In the genomic region with DNA sequence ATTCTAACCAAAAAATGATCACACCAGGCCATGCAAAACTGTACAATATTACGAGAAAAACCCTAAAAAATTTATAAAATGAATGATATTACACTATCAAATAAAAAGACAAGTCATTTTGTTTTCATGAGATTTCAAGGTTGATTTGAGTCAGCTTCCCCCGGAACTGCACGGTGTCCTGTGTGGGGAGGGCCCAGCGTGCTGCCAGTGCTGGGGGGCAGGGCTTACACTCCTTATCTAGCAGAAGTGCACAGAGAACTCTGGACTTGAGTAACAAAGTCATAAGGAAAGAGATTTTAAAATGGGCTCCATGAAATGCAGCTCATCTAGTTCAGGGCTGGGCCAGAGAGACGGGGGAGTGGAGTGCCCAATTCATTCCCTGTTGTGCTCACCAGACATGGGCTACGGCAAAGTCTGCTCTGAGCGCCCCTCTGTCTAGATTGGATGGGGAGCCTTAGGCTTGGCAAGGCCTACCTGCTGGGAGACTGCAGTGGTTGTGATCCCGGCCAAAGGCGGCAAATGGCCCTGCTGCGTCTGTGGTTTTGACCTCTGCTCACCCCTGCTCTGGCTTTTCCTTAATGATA, we compare ENCODE assay signal across 1 cellular context.
TF ChIP-seq lines count a peak whose summit lies in the region.

No MANE protein-coding gene starts in this region.

TF ChIP-seq in K562, 482 proteins besides CTCF, POLR2A, EP300 and RAD21 (continued from another document and continues in another):
- TF ChIP-seq RB1 (IDR thresholded peaks at IDR 0.05; ENCODE audit: low read depth): no peak
- no peak for TF ChIP-seq RBM14 (IDR thresholded peaks at IDR 0.05; ENCODE audit: borderline replicate concordance, insufficient read depth, low read depth, low read length)
- TF ChIP-seq, protein P1, sequence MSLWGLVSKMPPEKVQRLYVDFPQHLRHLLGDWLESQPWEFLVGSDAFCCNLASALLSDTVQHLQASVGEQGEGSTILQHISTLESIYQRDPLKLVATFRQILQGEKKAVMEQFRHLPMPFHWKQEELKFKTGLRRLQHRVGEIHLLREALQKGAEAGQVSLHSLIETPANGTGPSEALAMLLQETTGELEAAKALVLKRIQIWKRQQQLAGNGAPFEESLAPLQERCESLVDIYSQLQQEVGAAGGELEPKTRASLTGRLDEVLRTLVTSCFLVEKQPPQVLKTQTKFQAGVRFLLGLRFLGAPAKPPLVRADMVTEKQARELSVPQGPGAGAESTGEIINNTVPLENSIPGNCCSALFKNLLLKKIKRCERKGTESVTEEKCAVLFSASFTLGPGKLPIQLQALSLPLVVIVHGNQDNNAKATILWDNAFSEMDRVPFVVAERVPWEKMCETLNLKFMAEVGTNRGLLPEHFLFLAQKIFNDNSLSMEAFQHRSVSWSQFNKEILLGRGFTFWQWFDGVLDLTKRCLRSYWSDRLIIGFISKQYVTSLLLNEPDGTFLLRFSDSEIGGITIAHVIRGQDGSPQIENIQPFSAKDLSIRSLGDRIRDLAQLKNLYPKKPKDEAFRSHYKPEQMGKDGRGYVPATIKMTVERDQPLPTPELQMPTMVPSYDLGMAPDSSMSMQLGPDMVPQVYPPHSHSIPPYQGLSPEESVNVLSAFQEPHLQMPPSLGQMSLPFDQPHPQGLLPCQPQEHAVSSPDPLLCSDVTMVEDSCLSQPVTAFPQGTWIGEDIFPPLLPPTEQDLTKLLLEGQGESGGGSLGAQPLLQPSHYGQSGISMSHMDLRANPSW (CRISPR knock-in tag; IDR thresholded peaks at IDR 0.05): no peak
- TF ChIP-seq ZBTB40 (IDR thresholded peaks at IDR 0.05): peak; percentile 47; the same call in 1 of the 2 replicates
- TF ChIP-seq ZBTB40 (CRISPR knock-in tag; IDR thresholded peaks at IDR 0.05): no peak
- peak; percentile 31; the same call in 1 of the 2 replicates for TF ChIP-seq ATF3 (IDR thresholded peaks at IDR 0.05)
- no peak; the same call in 1 of the 2 replicates for TF ChIP-seq ATF3 (CRISPR knock-in tag; conservative IDR thresholded peaks at IDR 0.05)
- TF ChIP-seq RFX5 (IDR thresholded peaks at IDR 0.05; ENCODE audit: low read depth, low read length): no peak
- 0 out of 2 replicates have a peak, but pooled peaks have one; percentile 75 for TF ChIP-seq ZNF830 (CRISPR knock-in tag; IDR thresholded peaks at IDR 0.05)
- TF ChIP-seq, protein P2, sequence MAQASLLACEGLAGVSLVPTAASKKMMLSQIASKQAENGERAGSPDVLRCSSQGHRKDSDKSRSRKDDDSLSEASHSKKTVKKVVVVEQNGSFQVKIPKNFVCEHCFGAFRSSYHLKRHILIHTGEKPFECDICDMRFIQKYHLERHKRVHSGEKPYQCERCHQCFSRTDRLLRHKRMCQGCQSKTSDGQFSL (CRISPR knock-in tag; IDR thresholded peaks at IDR 0.05): no peak
- TF ChIP-seq, protein P2 (tag; IDR thresholded peaks at IDR 0.05): no peak
- no peak for TF ChIP-seq ERF (CRISPR knock-in tag; IDR thresholded peaks at IDR 0.05)
- no peak for TF ChIP-seq SNIP1 (IDR thresholded peaks at IDR 0.05; ENCODE audit: low read depth)
- TF ChIP-seq NFIX (CRISPR knock-in tag; IDR thresholded peaks at IDR 0.05; ENCODE audit: low read depth): no peak
- peak; percentile 49 to 58; a peak in 3 of 4 replicates for TF ChIP-seq MNT (conservative IDR thresholded peaks at IDR 0.05)
- no peak for TF ChIP-seq NR2C2 (CRISPR knock-in tag; IDR thresholded peaks at IDR 0.05)
- TF ChIP-seq NR2C2 (tag; IDR thresholded peaks at IDR 0.05): peak; percentile 64
- TF ChIP-seq ZNF75A (CRISPR knock-in tag; IDR thresholded peaks at IDR 0.05): no peak
- TF ChIP-seq HMG20B (CRISPR knock-in tag; IDR thresholded peaks at IDR 0.05): no peak
- TF ChIP-seq ZNF398 (CRISPR knock-in tag; IDR thresholded peaks at IDR 0.05): no peak
- TF ChIP-seq POLR3A (IDR thresholded peaks at IDR 0.05; ENCODE audit: borderline replicate concordance, extremely low read depth, insufficient read depth, insufficient read length): no peak
- peak; percentile 32; the same call in 1 of the 2 replicates for TF ChIP-seq MTA3 (IDR thresholded peaks at IDR 0.05; ENCODE audit: borderline replicate concordance)
- no peak for TF ChIP-seq HOMEZ (CRISPR knock-in tag; IDR thresholded peaks at IDR 0.05)
- TF ChIP-seq HNRNPL (IDR thresholded peaks at IDR 0.05; ENCODE audit: low read depth, low read length): no peak
- TF ChIP-seq TCFL5 (CRISPR knock-in tag; conservative IDR thresholded peaks at IDR 0.05): no peak
- TF ChIP-seq SMARCA5 (IDR thresholded peaks at IDR 0.05): no peak
- TF ChIP-seq KHSRP (IDR thresholded peaks at IDR 0.05): no peak
- no peak for TF ChIP-seq BCOR (IDR thresholded peaks at IDR 0.05)
- peak; percentile 31; the same call in 1 of the 2 replicates for TF ChIP-seq MAFG (tag; conservative IDR thresholded peaks at IDR 0.05)
- TF ChIP-seq POLR2B (IDR thresholded peaks at IDR 0.05; ENCODE audit: low read depth, partially characterized antibody): no peak
- no peak for TF ChIP-seq ZNF57 (CRISPR knock-in tag; IDR thresholded peaks at IDR 0.05)
- TF ChIP-seq MYBL2 (IDR thresholded peaks at IDR 0.05; ENCODE audit: low read depth): no peak
- TF ChIP-seq MYBL2 (CRISPR knock-in tag; IDR thresholded peaks at IDR 0.05; ENCODE audit: borderline replicate concordance): no peak
- TF ChIP-seq BCL6 (CRISPR knock-in tag; IDR thresholded peaks at IDR 0.05): no peak
- no peak for TF ChIP-seq RUNX1 (IDR thresholded peaks at IDR 0.05; ENCODE audit: low read depth)
- no peak for TF ChIP-seq ZBTB1 (CRISPR knock-in tag; IDR thresholded peaks at IDR 0.05; ENCODE audit: borderline replicate concordance, low read depth)
- no peak for TF ChIP-seq ESRRB (CRISPR knock-in tag; IDR thresholded peaks at IDR 0.05; ENCODE audit: borderline replicate concordance)
- TF ChIP-seq CTBP1 (IDR thresholded peaks at IDR 0.05; ENCODE audit: borderline replicate concordance): no peak; the same call in 1 of the 2 replicates
- TF ChIP-seq FOXP1 (CRISPR knock-in tag; IDR thresholded peaks at IDR 0.05): no peak
- no peak for TF ChIP-seq CHD4 (IDR thresholded peaks at IDR 0.05; ENCODE audit: insufficient read depth, insufficient replicate concordance, low read depth, low read length, poor library complexity, severe bottlenecking)
- TF ChIP-seq SMC3 (conservative IDR thresholded peaks at IDR 0.05; ENCODE audit: insufficient read depth, low read depth, low read length): no peak
